24 cellular contexts compared by ENCODE assay signal in genomic region chr16:1175566-1176279, GRCh38. TPM values are rescaled to one million over a fixed set of nuclear protein-coding genes. Genes with fewer than 3 reads are reported as not detected.
DNase-seq lines count a peak whose midpoint lies in the region; ATAC-seq and TF ChIP-seq lines count a peak whose summit lies in the region.
"Had no signal": no experiment of that assay in that cellular context is flagged by ENCODE, and none has a peak within 500 bp of the region (broad histone marks: within the 10 kb centered on the region; RNA-seq: fewer than 3 reads in every experiment).

No MANE protein-coding gene starts in this region.

- H3K4me1 ChIP-seq in Peyer's patch = peaks cover 0 to 18% (median 0%) of the 10 kb centered on the region in 4 donors

- DNase-seq in H4 (ENCODE audit: low spot score) (peak; percentile 86), RPMI8226 (peak; percentile 46), fibroblast of villous mesenchyme (ENCODE audit: low read depth) (peak; percentile 15), renal cortical epithelial cell (ENCODE audit: low read depth) (peak; percentile 47), Peyer's patch (no peak)
- DNase-seq: activated CD4-positive, alpha-beta T cell treated with anti-CD3 and anti-CD28 coated beads for 48 hours; activated naive CD4-positive, alpha-beta T cell treated with Interleukin-2 at 50 U/mL for 16 hours; activated T-cell treated with anti-CD3 and anti-CD28 coated beads, Interleukin-2, amount 50 U/mL, for 48 hours; amniotic stem cell; CD4-positive, CD25-positive, alpha-beta regulatory T cell; left cardiac atrium; naive B cell; NCI-H1694; NCI-H2171 treated with DMSO at 0.1 percent for 48 hours; NCI-H524 treated with DMSO at 0.1 percent for 48 hours; nucleus accumbens; T-helper 2 cell had no signal

- TF ChIP-seq CTCF in fibroblast of villous mesenchyme (IDR thresholded peaks at IDR 0.05; ENCODE audit: insufficient read depth, low read depth, low read length) (no peak), Peyer's patch (IDR thresholded peaks at IDR 0.05) (no peak)

- H3K4me3 ChIP-seq in fibroblast of villous mesenchyme (ENCODE audit: low read depth, low read length) (no peak overlapping the region), Peyer's patch (no peak overlapping the region)

- H3K27me3 ChIP-seq in Peyer's patch = no peaks in the 10 kb centered on the region

- ATAC-seq in GM19328 (IDR thresholded peaks at IDR 0.05; ENCODE audit: unreplicated experiment) (no peak), GM19452 (IDR thresholded peaks at IDR 0.05; ENCODE audit: unreplicated experiment) (no peak)
- ATAC-seq: left cardiac atrium had no signal

- H3K36me3 ChIP-seq in Peyer's patch = no peaks in the 10 kb centered on the region

- no peak overlapping the region for H3K27ac ChIP-seq in Peyer's patch
- H3K27ac ChIP-seq: KMS-11 had no signal

- H3K9me3 ChIP-seq in Peyer's patch = no peaks in the 10 kb centered on the region

- no peak for TF ChIP-seq POLR2A in Peyer's patch (IDR thresholded peaks at IDR 0.05)

RNA-seq across cellular contexts. Expression of gene CACNA1H, which starts 22.8 kb away (rescaled TPM):
- total RNA-seq in H4 (2014; rRNA removed; shearing (Covaris generic)) = 1.4 and 2.0 TPM in 2 replicates
- total RNA-seq in fibroblast of villous mesenchyme (11.7 and 12.2 TPM in 2 replicates), renal cortical epithelial cell (1.0 and 36.2 TPM in 2 replicates), Peyer's patch (10 to 100 TPM in 2 of 4 donors, 1 to 10 TPM in 2; 4.0 to 28.9 (median 9.7) TPM)
- total RNA-seq: HT1080, RPMI7951 had no signal

RNA-seq across cellular contexts. Expression of gene TPSG1, which starts 49.3 kb away (rescaled TPM):
- 0.88 and 1.1 TPM in 2 replicates for total RNA-seq in H4 (2014; rRNA removed; shearing (Covaris generic))
- total RNA-seq in fibroblast of villous mesenchyme (not detected in 2 replicates), renal cortical epithelial cell (not detected in 2 replicates), Peyer's patch (10 to 100 TPM; 16.4 to 44.6 (median 29.5) TPM)
- total RNA-seq: CD4-positive, CD25-positive, alpha-beta regulatory T cell; HT1080; SK-MEL-5; urinary bladder had no signal

RNA-seq across cellular contexts. Expression of gene TPSB2, which starts 54.3 kb away (rescaled TPM):
- 0.17 TPM in 1 of 2 replicates, not detected in the other for total RNA-seq in H4 (2014; rRNA removed; shearing (Covaris generic))
- total RNA-seq in fibroblast of villous mesenchyme (not detected in 2 replicates), renal cortical epithelial cell (not detected in 2 replicates), Peyer's patch (10 to 100 TPM; 14.9 to 89.7 (median 50.4) TPM)
- total RNA-seq: CD4-positive, CD25-positive, alpha-beta regulatory T cell; HT1080; RPMI7951; SK-MEL-5 had no signal

Comparison
In these comparisons a context has a peak if more than half of its experiments do, and no peak if none do; other contexts are left out.
1. DNase-seq: peak in H4 (single experiment), RPMI8226 (single experiment), fibroblast of villous mesenchyme (single experiment) and renal cortical epithelial cell (single experiment); none in Peyer's patch (0 of 3).
2. RNA of gene TPSB2, which starts 54.3 kb away (total RNA-seq): 14.9 to 89.7 TPM in Peyer's patch; 0.17 TPM in H4, not detected in fibroblast of villous mesenchyme and not detected in renal cortical epithelial cell; every median in the first group is over 10 times any median in the second.